Comparison of ENCODE assay signal across 1 cellular context in the genomic region with DNA sequence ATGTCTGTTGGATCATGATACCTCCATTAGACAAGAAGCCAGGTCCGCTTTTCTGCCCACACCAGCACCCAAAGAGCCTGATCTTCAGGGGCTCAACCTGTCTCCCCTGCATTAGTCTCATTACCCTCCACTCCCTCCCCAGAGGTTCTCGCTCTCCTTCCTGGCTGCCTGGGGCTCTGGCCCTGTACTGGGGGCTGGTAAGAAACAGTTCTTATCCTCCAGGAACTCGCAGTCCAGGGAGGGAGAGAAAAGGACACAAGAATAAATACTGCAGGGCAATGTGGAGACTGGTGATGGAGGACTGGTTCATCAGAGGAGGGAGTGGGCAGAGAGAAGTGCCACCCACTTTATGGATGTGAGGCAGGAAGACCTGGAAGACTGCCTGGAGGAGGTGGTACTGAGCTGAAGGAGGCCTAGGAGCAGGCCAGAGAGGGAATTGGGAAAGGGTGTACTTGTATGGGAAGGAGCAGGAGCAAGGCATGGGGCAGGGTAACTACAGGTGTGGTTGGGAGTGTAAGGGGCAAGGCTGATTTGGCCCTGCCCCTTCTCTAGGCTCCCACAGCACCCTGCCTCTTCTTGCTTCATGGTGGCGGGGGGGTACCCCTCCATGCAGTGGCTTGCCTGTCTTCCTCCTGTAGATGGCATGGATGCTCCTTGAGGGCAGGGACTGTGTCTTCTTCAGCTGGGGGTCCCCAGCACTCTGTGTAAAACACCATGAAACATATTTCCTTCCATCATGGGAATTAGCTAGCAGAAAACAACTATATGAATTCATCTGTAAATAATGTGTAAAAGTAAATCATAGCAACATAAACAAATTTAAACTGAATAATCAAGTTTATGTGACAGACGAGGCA.
TF ChIP-seq lines count a peak whose summit lies in the region.

No MANE protein-coding gene starts in this region.

TF ChIP-seq in K562, 482 proteins besides CTCF, POLR2A, EP300 and RAD21 (continued from another document):
- TF ChIP-seq, protein P1, sequence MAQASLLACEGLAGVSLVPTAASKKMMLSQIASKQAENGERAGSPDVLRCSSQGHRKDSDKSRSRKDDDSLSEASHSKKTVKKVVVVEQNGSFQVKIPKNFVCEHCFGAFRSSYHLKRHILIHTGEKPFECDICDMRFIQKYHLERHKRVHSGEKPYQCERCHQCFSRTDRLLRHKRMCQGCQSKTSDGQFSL (CRISPR knock-in tag; IDR thresholded peaks at IDR 0.05) = peak; percentile 89
- TF ChIP-seq, protein P1 (tag; IDR thresholded peaks at IDR 0.05) = no peak
- TF ChIP-seq ZNF444 (CRISPR knock-in tag; IDR thresholded peaks at IDR 0.05) = no peak
- TF ChIP-seq PHF20 (IDR thresholded peaks at IDR 0.05; ENCODE audit: partially characterized antibody) = peak; percentile 27
- TF ChIP-seq BCOR (IDR thresholded peaks at IDR 0.05) = peak; percentile 96
- peak in 1 of 2 experiments; percentile 31; a peak in 1 of 4 replicates for TF ChIP-seq HDAC1 (IDR thresholded peaks at IDR 0.05)
- peak; percentile 43; the same call in 1 of the 2 replicates for TF ChIP-seq ZNF316 (IDR thresholded peaks at IDR 0.05)
- TF ChIP-seq RBM25 (IDR thresholded peaks at IDR 0.05; ENCODE audit: low read depth, low read length, severe bottlenecking) = peak; percentile 36
- TF ChIP-seq HDGF (IDR thresholded peaks at IDR 0.05) = 0 out of 2 replicates have a peak, but pooled peaks have one; percentile 25
- peak; percentile 60; the same call in 1 of the 2 replicates for TF ChIP-seq ZNF436 (CRISPR knock-in tag; IDR thresholded peaks at IDR 0.05)
- peak; percentile 79 for TF ChIP-seq SMARCA5 (IDR thresholded peaks at IDR 0.05)
- 0 out of 4 replicates have a peak, but pooled peaks of 1 of the 2 experiments have one; percentile 9 for TF ChIP-seq RCOR1 (IDR thresholded peaks at IDR 0.05; ENCODE audit: borderline replicate concordance in 1 of 2, low read depth in 2 of 2, low read length in 2 of 2)
- no peak for TF ChIP-seq SREBF1 (IDR thresholded peaks at IDR 0.05; ENCODE audit: borderline replicate concordance, low read depth, low read length)
- peak; percentile 47 to 68 for TF ChIP-seq KDM1A (IDR thresholded peaks at IDR 0.05)
- TF ChIP-seq MAFK (IDR thresholded peaks at IDR 0.05; ENCODE audit: low read length) = no peak
- TF ChIP-seq, protein P2, sequence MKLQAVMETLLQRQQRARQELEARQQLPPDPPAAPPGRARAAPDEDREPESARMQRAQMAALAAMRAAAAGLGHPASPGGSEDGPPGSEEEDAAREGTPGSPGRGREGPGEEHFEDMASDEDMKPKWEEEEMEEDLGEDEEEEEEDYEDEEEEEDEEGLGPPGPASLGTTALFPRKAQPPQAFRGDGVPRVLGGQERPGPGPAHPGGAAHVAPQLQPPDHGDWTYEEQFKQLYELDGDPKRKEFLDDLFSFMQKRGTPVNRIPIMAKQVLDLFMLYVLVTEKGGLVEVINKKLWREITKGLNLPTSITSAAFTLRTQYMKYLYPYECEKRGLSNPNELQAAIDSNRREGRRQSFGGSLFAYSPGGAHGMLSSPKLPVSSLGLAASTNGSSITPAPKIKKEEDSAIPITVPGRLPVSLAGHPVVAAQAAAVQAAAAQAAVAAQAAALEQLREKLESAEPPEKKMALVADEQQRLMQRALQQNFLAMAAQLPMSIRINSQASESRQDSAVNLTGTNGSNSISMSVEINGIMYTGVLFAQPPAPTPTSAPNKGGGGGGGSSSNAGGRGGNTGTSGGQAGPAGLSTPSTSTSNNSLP (IDR thresholded peaks at IDR 0.05; ENCODE audit: borderline replicate concordance, low read depth, low read length) = no peak
- TF ChIP-seq ZFP36 (IDR thresholded peaks at IDR 0.05; ENCODE audit: low read depth, low read length, partially characterized antibody) = peak; percentile 96
- no peak for TF ChIP-seq FOXP1 (CRISPR knock-in tag; IDR thresholded peaks at IDR 0.05)
